In the genomic region with DNA sequence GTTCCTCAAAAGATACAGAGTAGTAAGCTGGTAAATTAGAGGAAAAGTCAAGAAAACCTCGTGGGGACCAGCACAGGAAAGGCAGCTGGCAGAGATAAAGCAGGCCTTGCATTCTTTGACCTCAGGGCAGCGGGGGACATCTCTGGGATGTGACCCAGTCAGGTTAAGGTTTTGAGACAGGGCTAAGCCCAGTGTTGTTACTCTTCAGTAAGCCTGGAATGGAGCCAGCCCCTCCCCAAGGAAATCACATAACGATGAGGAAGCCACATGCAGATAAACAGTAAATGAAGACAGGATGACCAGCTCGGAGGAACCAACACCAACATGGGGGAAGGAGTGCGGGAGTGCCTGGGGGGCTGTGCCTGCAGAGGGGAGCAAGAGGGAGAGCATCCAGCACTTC, we compare ENCODE assay signal across 17 cellular contexts.
DNase-seq lines count a peak whose midpoint lies in the region; ATAC-seq, FAIRE-seq and TF ChIP-seq lines count a peak whose summit lies in the region.
"Had no signal": no experiment of that assay in that cellular context is flagged by ENCODE, and none has a peak within 500 bp of the region (broad histone marks: within the 10 kb centered on the region; RNA-seq: fewer than 3 reads in every experiment).

No MANE protein-coding gene starts in this region.

- no peaks in the 10 kb centered on the region for H3K27me3 ChIP-seq in right atrium auricular region
- no peaks in the 10 kb centered on the region for H3K27me3 ChIP-seq in vagina
- H3K27me3 ChIP-seq in dorsolateral prefrontal cortex = no peaks in the 10 kb centered on the region
- H3K27me3 ChIP-seq: heart right ventricle had no signal

- no peak for TF ChIP-seq POLR2A in vagina (IDR thresholded peaks at IDR 0.05)

- no peaks in the 10 kb centered on the region for H3K36me3 Mint-ChIP-seq in WTC11

- peaks cover 0 to 20% of the 10 kb centered on the region in 2 donors for H3K4me1 ChIP-seq in right atrium auricular region
- H3K4me1 ChIP-seq in vagina = peaks cover 64% of the 10 kb centered on the region
- H3K4me1 ChIP-seq: Caco-2 had no signal

- ATAC-seq in Right ventricle myocardium superior (ENCODE audit: poor library complexity) (no peak), WTC11 (peak; percentile 59)
- ATAC-seq: activated naive CD8-positive, alpha-beta T cell treated with anti-CD3 and anti-CD28 coated beads, Interleukin-2, amount 50 U/mL, for 24 hours; activated T-cell treated with anti-CD3 and anti-CD28 coated beads, Interleukin-2, amount 50 U/mL, for 72 hours had no signal

- POLR2A ChIA-PET in WTC11 (lab: Charles Lee) = interaction anchor here (0.7 kb wide), 1 partner anchor 685 kb away, joined by 3 read pairs; no protein-coding TSS in a partner anchor

- H3K27ac ChIP-seq in right atrium auricular region (no peak overlapping the region), vagina (peak overlapping the region; percentile 2), dorsolateral prefrontal cortex (peak overlapping the region in 1 of 59 donors; percentile 25)
- H3K27ac ChIP-seq: RWPE1 had no signal

- H3K4me3 ChIP-seq in right atrium auricular region (no peak overlapping the region), vagina (no peak overlapping the region), dorsolateral prefrontal cortex (no peak overlapping the region)
- H3K4me3 ChIP-seq: heart right ventricle had no signal

- DNase-seq in Right ventricle myocardium superior (peak; percentile 60), right atrium auricular region (ENCODE audit: low spot score) (no peak), WTC11 (ENCODE audit: low spot score) (no peak), islet precursor cell (peak; percentile 71), vagina (ENCODE audit: extremely low spot score in 2 of 2) (no peak), dorsolateral prefrontal cortex (no peak), frontal cortex (ENCODE audit: low spot score in 2 of 2) (no peak), NCI-H510A (lab: John Stamatoyannopoulos, UW) (no peak)
- DNase-seq: activated CD4-positive, alpha-beta T cell treated with anti-CD3 and anti-CD28 coated beads, Interleukin-2, amount 50 U/mL, for 4 hours; activated naive CD8-positive, alpha-beta T cell treated with anti-CD3 and anti-CD28 coated beads, Interleukin-2, amount 50 U/mL, for 24 hours; activated T-cell treated with anti-CD3 and anti-CD28 coated beads, Interleukin-2, amount 50 U/mL, for 72 hours; Caco-2; heart right ventricle; NCI-H2029; NCI-H774; stimulated activated CD4-positive, alpha-beta T cell treated with anti-CD3 and anti-CD28 coated beads, Interleukin-15, amount 100 ng/mL, for 24 hours had no signal

- H3K27ac Mint-ChIP-seq in WTC11 = no peak overlapping the region
- H3K27ac Mint-ChIP-seq: activated naive CD8-positive, alpha-beta T cell treated with anti-CD3 and anti-CD28 coated beads, Interleukin-2, amount 50 U/mL, for 24 hours; activated T-cell treated with anti-CD3 and anti-CD28 coated beads, Interleukin-2, amount 50 U/mL, for 72 hours had no signal

- FAIRE-seq in frontal cortex (lab: Jason Lieb, UNC) = no peak

- TF ChIP-seq CTCF in right atrium auricular region (IDR thresholded peaks at IDR 0.05) (no peak), WTC11 (IDR thresholded peaks at IDR 0.05) (no peak), vagina (IDR thresholded peaks at IDR 0.05) (no peak), dorsolateral prefrontal cortex (IDR thresholded peaks at IDR 0.05 in 54 of 56, conservative IDR thresholded peaks at IDR 0.05 in 2 of 56; ENCODE audit: low read depth in 1 of 56, partially characterized antibody in 56 of 56) (no peak)

- CTCF ChIA-PET in WTC11 (lab: Charles Lee) = interaction anchor here (1.6 to 18.4 kb wide), 4 partner anchors 12 to 37 kb away, joined by 3 to 248 read pairs (median 28); no protein-coding TSS in a partner anchor

- H3K9me3 ChIP-seq in right atrium auricular region (no peaks in the 10 kb centered on the region), vagina (no peaks in the 10 kb centered on the region)
- H3K9me3 ChIP-seq: Caco-2, heart right ventricle had no signal

- no peaks in the 10 kb centered on the region for H3K36me3 ChIP-seq in right atrium auricular region
- H3K36me3 ChIP-seq in vagina = no peaks in the 10 kb centered on the region
- H3K36me3 ChIP-seq: heart right ventricle had no signal

- no peaks in the 10 kb centered on the region for H3K9me3 Mint-ChIP-seq in WTC11
- H3K9me3 Mint-ChIP-seq: activated naive CD8-positive, alpha-beta T cell treated with anti-CD3 and anti-CD28 coated beads, Interleukin-2, amount 50 U/mL, for 24 hours; activated T-cell treated with anti-CD3 and anti-CD28 coated beads, Interleukin-2, amount 50 U/mL, for 72 hours had no signal

- peaks cover 22% of the 10 kb centered on the region for H3K4me1 Mint-ChIP-seq in WTC11

- intact Hi-C loops in Right ventricle myocardium superior (cut with DNase I) = no loop called here
- intact Hi-C loops in vagina (cut with DNase I) = no loop called here
- intact Hi-C loops in dorsolateral prefrontal cortex (cut with DNase I) = no loop called here

- H3K4me3 Mint-ChIP-seq in WTC11 = no peak overlapping the region
- H3K4me3 Mint-ChIP-seq: activated naive CD8-positive, alpha-beta T cell treated with anti-CD3 and anti-CD28 coated beads, Interleukin-2, amount 50 U/mL, for 24 hours; activated T-cell treated with anti-CD3 and anti-CD28 coated beads, Interleukin-2, amount 50 U/mL, for 72 hours had no signal

- H3K27me3 Mint-ChIP-seq in WTC11 (ENCODE audit: low read depth) = no peaks in the 10 kb centered on the region
- H3K27me3 Mint-ChIP-seq: activated naive CD8-positive, alpha-beta T cell treated with anti-CD3 and anti-CD28 coated beads, Interleukin-2, amount 50 U/mL, for 24 hours had no signal

TF ChIP-seq in WTC11, 78 proteins besides CTCF, POLR2A, EP300 and RAD21 (continues in another document):
- TF ChIP-seq AFF4 (CRISPR knock-in tag; IDR thresholded peaks at IDR 0.05; ENCODE audit: borderline replicate concordance) (no peak), ETV6 (CRISPR knock-in tag; IDR thresholded peaks at IDR 0.05) (no peak), E2F4 (CRISPR knock-in tag; IDR thresholded peaks at IDR 0.05; ENCODE audit: borderline replicate concordance, low read depth) (no peak), ZNF425 (CRISPR knock-in tag; conservative IDR thresholded peaks at IDR 0.05) (no peak), ATF1 (CRISPR knock-in tag; IDR thresholded peaks at IDR 0.05) (no peak), ATF3 (CRISPR knock-in tag; conservative IDR thresholded peaks at IDR 0.05) (no peak), ZNF416 (CRISPR knock-in tag; IDR thresholded peaks at IDR 0.05) (no peak), OVOL2 (CRISPR knock-in tag; IDR thresholded peaks at IDR 0.05; ENCODE audit: borderline replicate concordance) (no peak)

Comparison
In these comparisons a context has a peak if more than half of its experiments do, and no peak if none do; other contexts are left out.
1. DNase-seq: peak in Right ventricle myocardium superior (single experiment) and islet precursor cell (single experiment); none in right atrium auricular region (single experiment), WTC11 (single experiment), vagina (0 of 2), dorsolateral prefrontal cortex (0 of 10), frontal cortex (0 of 2) and NCI-H510A (single experiment).